ENCODE assay signal across 8 cellular contexts in genomic region chr3:16290007-16290826, GRCh38. TPM values are rescaled to one million over a fixed set of nuclear protein-coding genes. Genes with fewer than 3 reads are reported as not detected.
DNase-seq lines count a peak whose midpoint lies in the region; ATAC-seq lines count a peak whose summit lies in the region.

No MANE protein-coding gene starts in this region.

- ATAC-seq in HG03460 (IDR thresholded peaks at IDR 0.05; ENCODE audit: unreplicated experiment) (peak; percentile 5), GM21717 (IDR thresholded peaks at IDR 0.05; ENCODE audit: unreplicated experiment) (no peak)

- peak; percentile 41 to 49 for DNase-seq in NCI-H2081 (lab: John Stamatoyannopoulos, UW)
- no peak for DNase-seq in NCI-H2081 treated with DMSO at 0.1 percent for 48 hours (lab: John Stamatoyannopoulos, UW)
- DNase-seq in RPMI7951 (ENCODE audit: low read depth): peak; percentile 56
- DNase-seq in astrocyte of the hippocampus (ENCODE audit: low read depth, low spot score): peak; percentile 77
- DNase-seq in iPS-NIHi7 (ENCODE audit: extremely low spot score): peak; percentile 40
- DNase-seq in stimulated activated CD4-positive, alpha-beta T cell treated with anti-CD3 and anti-CD28 coated beads, Interleukin-2, amount 100 ng/mL, for 24 hours: peak; percentile 48 to 63

RNA-seq across cellular contexts. Expression of gene OXNAD1, which starts 25.2 kb away (rescaled TPM):
- total RNA-seq in RPMI7951 (2014; rRNA removed; shearing (Covaris generic)): 12.9 and 13.1 TPM in 2 replicates

RNA-seq across cellular contexts. Expression of gene DPH3, which starts 25.5 kb away (rescaled TPM):
- total RNA-seq in RPMI7951 (2014; rRNA removed; shearing (Covaris generic)): 21.9 and 24.0 TPM in 2 replicates
